ENCODE assay signal across 18 cellular contexts in the genomic region with DNA sequence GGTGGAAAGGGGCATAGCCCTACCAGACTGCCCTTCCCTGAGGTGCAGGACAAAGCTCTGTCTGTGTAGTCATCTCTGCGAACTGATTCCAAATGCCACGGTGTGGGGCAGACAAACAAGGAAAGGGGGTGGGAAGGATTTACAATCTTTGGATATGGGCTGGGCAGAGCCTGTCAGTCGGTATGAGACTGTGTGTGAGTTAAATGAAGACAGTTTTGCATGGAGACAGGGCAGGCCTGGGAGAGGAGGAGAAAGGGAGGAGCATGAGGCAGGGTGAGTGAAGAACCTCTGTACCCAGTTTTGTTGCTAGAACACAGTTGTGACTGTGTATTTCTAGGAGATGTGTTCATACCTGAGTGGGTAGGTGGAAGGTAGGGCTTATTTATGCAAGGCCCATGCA. TPM values are rescaled to one million over a fixed set of nuclear protein-coding genes. Genes with fewer than 3 reads are reported as not detected.
DNase-seq lines count a peak whose midpoint lies in the region; ATAC-seq and TF ChIP-seq lines count a peak whose summit lies in the region.
"Had no signal": no experiment of that assay in that cellular context is flagged by ENCODE, and none has a peak within 500 bp of the region (broad histone marks: within the 10 kb centered on the region; RNA-seq: fewer than 3 reads in every experiment).

No MANE protein-coding gene starts in this region.

- peaks cover 8 to 44% (median 23%) of the 10 kb centered on the region in 4 donors for H3K4me1 Mint-ChIP-seq in CD4-positive, CD25-positive, alpha-beta regulatory T cell
- peaks cover 53% of the 10 kb centered on the region for H3K4me1 Mint-ChIP-seq in activated naive CD8-positive, alpha-beta T cell (ENCODE audit: low read depth)
- H3K4me1 Mint-ChIP-seq in chondrocyte (ENCODE audit: low read depth) = peaks cover 4% of the 10 kb centered on the region

- H3K4me3 ChIP-seq in CD4-positive, CD25-positive, alpha-beta regulatory T cell (ENCODE audit: low read depth, low read length) = no peak overlapping the region
- no peak overlapping the region for H3K4me3 ChIP-seq in HL-60 (replicated peaks; ENCODE audit: insufficient read depth, low read length)
- H3K4me3 ChIP-seq: adrenal gland, colonic mucosa, sigmoid colon, SJCRH30, uterus had no signal

- H3K36me3 ChIP-seq in CD4-positive, CD25-positive, alpha-beta regulatory T cell (ENCODE audit: control insufficient read depth, insufficient read depth, low read length) = no peaks in the 10 kb centered on the region
- H3K36me3 ChIP-seq: adrenal gland, brain microvascular endothelial cell, colonic mucosa, sigmoid colon, SJCRH30, uterus had no signal

- H3K27me3 ChIP-seq in CD4-positive, CD25-positive, alpha-beta regulatory T cell (ENCODE audit: control insufficient read depth, insufficient read depth, low read length) = no peaks in the 10 kb centered on the region
- no peaks in the 10 kb centered on the region for H3K27me3 ChIP-seq in HL-60 (ENCODE audit: insufficient read depth, poor library complexity, severe bottlenecking)
- H3K27me3 ChIP-seq: brain microvascular endothelial cell, colonic mucosa, sigmoid colon, SJCRH30, uterus had no signal

- peak overlapping the region in 1 of 4 donors; percentile 50 for H3K4me3 Mint-ChIP-seq in CD4-positive, CD25-positive, alpha-beta regulatory T cell
- peak overlapping the region; percentile 4 for H3K4me3 Mint-ChIP-seq in activated naive CD8-positive, alpha-beta T cell
- no peak overlapping the region for H3K4me3 Mint-ChIP-seq in chondrocyte (ENCODE audit: unreplicated experiment)
- H3K4me3 Mint-ChIP-seq: nephron progenitor cell had no signal

- peaks cover 3% of the 10 kb centered on the region for H3K4me1 ChIP-seq in CD4-positive, CD25-positive, alpha-beta regulatory T cell (ENCODE audit: control insufficient read depth, insufficient read depth, low read length, poor library complexity, severe bottlenecking)
- H3K4me1 ChIP-seq: adrenal gland, colonic mucosa, sigmoid colon, SJCRH30, uterus had no signal

- no peaks in the 10 kb centered on the region for H3K27me3 Mint-ChIP-seq in CD4-positive, CD25-positive, alpha-beta regulatory T cell
- no peaks in the 10 kb centered on the region for H3K27me3 Mint-ChIP-seq in activated naive CD8-positive, alpha-beta T cell
- H3K27me3 Mint-ChIP-seq in chondrocyte (ENCODE audit: low read depth) = no peaks in the 10 kb centered on the region

- ATAC-seq in CD4-positive, CD25-positive, alpha-beta regulatory T cell (ENCODE audit: low read depth in 2 of 2) = no peak
- peak; percentile 36 for ATAC-seq in left lobe of liver

- peaks cover 7% of the 10 kb centered on the region for H3K36me3 Mint-ChIP-seq in CD4-positive, CD25-positive, alpha-beta regulatory T cell
- peaks cover 4% of the 10 kb centered on the region for H3K36me3 Mint-ChIP-seq in activated naive CD8-positive, alpha-beta T cell
- no peaks in the 10 kb centered on the region for H3K36me3 Mint-ChIP-seq in chondrocyte (ENCODE audit: low read depth)

- H3K27ac ChIP-seq in CD4-positive, CD25-positive, alpha-beta regulatory T cell (ENCODE audit: insufficient read depth, low read length, poor library complexity, severe bottlenecking) = no peak overlapping the region
- peak overlapping the region; percentile 84 for H3K27ac ChIP-seq in HL-60 (replicated peaks)
- H3K27ac ChIP-seq: adrenal gland, brain microvascular endothelial cell, colonic mucosa, sigmoid colon, SJCRH30, uterus, VCaP had no signal

- no peak for DNase-seq in CD4-positive, CD25-positive, alpha-beta regulatory T cell
- DNase-seq in HL-60 (ENCODE audit: low read depth in 1 of 2, low spot score in 1 of 2) (no peak), left lobe of liver (ENCODE audit: low spot score) (no peak), chondrocyte (ENCODE audit: low spot score) (no peak), NCI-H1105 treated with DMSO at 0.1 percent for 48 hours (lab: John Stamatoyannopoulos, UW) (no peak), midbrain (lab: John Stamatoyannopoulos, UW) (no peak)
- DNase-seq: adrenal gland, brain microvascular endothelial cell, colonic mucosa, DMS153, NCI-H1417, NCI-H524, nephron progenitor cell, sigmoid colon, SJCRH30, uterus had no signal

- TF ChIP-seq CTCF in HL-60 (IDR thresholded peaks at IDR 0.05; ENCODE audit: insufficient read depth, low read length) (no peak), chondrocyte (IDR thresholded peaks at IDR 0.05) (no peak)

- peak overlapping the region in 2 of 3 donors; percentile 1 to 26 for H3K27ac Mint-ChIP-seq in CD4-positive, CD25-positive, alpha-beta regulatory T cell
- peak overlapping the region; percentile 76 for H3K27ac Mint-ChIP-seq in activated naive CD8-positive, alpha-beta T cell
- H3K27ac Mint-ChIP-seq in chondrocyte (ENCODE audit: unreplicated experiment) = no peak overlapping the region
- H3K27ac Mint-ChIP-seq: nephron progenitor cell had no signal

- H3K9me3 Mint-ChIP-seq in CD4-positive, CD25-positive, alpha-beta regulatory T cell = no peaks in the 10 kb centered on the region
- H3K9me3 Mint-ChIP-seq in activated naive CD8-positive, alpha-beta T cell (ENCODE audit: low read depth) = no peaks in the 10 kb centered on the region
- H3K9me3 Mint-ChIP-seq in chondrocyte (ENCODE audit: low read depth) = peaks cover 16% of the 10 kb centered on the region

- H3K9me3 ChIP-seq in CD4-positive, CD25-positive, alpha-beta regulatory T cell (ENCODE audit: control insufficient read depth in 2 of 2, low read length in 2 of 2) = no peaks in the 10 kb centered on the region
- H3K9me3 ChIP-seq: adrenal gland, colonic mucosa, sigmoid colon, SJCRH30, uterus had no signal

RNA-seq across cellular contexts. Expression of a gene that starts 59.4 kb away (rescaled TPM):
- 339 TPM for total RNA-seq in CD4-positive, CD25-positive, alpha-beta regulatory T cell
- polyA plus RNA-seq in CD4-positive, CD25-positive, alpha-beta regulatory T cell = 100 to 1,000 TPM; 382 to 527 (median 469) TPM
- total RNA-seq in left lobe of liver (88.7 TPM), chondrocyte (335 to 384 TPM (median 382 TPM) in 3 replicates)
